8 cellular contexts compared by ENCODE assay signal in the genomic region with DNA sequence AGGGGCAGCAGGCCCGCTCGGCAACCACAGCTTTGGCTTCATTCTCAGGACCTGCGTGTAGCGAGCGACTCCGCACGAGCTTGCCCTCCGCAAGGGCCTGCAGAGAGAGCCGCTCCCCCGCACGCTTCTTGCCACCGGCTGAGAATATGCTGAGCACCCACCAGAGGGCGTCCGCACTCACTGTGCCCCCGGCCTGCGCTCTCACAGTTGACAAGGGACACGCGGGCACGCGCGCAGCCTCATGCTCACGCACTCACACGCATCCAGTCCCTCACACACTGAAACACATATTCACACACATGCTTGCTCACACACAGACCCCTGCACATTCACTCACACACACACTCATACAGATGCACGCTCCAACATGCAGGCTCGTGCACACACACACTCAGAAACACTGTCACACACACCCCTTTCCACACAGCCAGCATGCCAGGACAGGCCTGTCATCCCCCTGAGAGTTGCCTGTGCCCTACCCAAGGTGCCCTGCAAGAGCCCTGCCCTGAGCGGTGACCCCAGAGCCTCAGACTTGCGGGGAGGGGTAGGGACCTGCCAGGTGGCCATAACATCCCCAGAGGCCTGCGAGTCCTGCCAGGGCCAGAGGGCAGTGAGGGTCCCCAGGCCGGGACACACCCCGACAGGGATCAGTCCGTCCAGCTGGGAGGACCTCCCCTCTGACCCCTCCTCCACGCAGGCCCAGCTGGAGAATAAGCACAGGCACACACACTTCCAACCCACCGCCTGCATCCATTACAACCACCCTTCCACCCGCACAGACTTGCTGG.
DNase-seq lines count a peak whose midpoint lies in the region; ATAC-seq lines count a peak whose summit lies in the region.

No MANE protein-coding gene starts in this region.

- H3K36me3 ChIP-seq in CD4-positive, alpha-beta memory T cell (ENCODE audit: insufficient read depth, low read length): no peaks in the 10 kb centered on the region

- ATAC-seq in GM21825 (IDR thresholded peaks at IDR 0.05; ENCODE audit: unreplicated experiment): peak; percentile 48
- ATAC-seq in stimulated activated memory B cell treated with anti-CD40 and anti-IgM and Interleukin-4, amounts not matched to agents 10 μg/mL and 1 μg/mL and 100 μg/mL, for 72 hours: peak; percentile 57
- no peak for ATAC-seq in HG03521 (IDR thresholded peaks at IDR 0.05; ENCODE audit: unreplicated experiment)

- peak overlapping the region in 2 of 7 donors; percentile 19 to 55 for H3K27ac Mint-ChIP-seq in CD4-positive, alpha-beta memory T cell
- H3K27ac Mint-ChIP-seq in stimulated activated memory B cell treated with anti-CD40 and anti-IgM and Interleukin-4, amounts not matched to agents 10 μg/mL and 1 μg/mL and 100 μg/mL, for 72 hours: no peak overlapping the region

- peaks cover 6 to 19% (median 10%) of the 10 kb centered on the region in 4 donors for H3K4me1 Mint-ChIP-seq in CD4-positive, alpha-beta memory T cell
- peaks cover 18% of the 10 kb centered on the region for H3K4me1 Mint-ChIP-seq in stimulated activated memory B cell treated with anti-CD40 and anti-IgM and Interleukin-4, amounts not matched to agents 10 μg/mL and 1 μg/mL and 100 μg/mL, for 72 hours

- POLR2A ChIA-PET in CD4-positive, alpha-beta memory T cell (lab: Charles Lee; ENCODE audit: partially characterized antibody): no interaction called here

- peaks cover 4% of the 10 kb centered on the region for H3K4me1 ChIP-seq in CD4-positive, alpha-beta memory T cell (ENCODE audit: insufficient read depth, low read length)

- peak overlapping the region in 3 of 8 donors; percentile 15 to 55 (median 52) for H3K4me3 Mint-ChIP-seq in CD4-positive, alpha-beta memory T cell
- H3K4me3 Mint-ChIP-seq in stimulated activated memory B cell treated with anti-CD40 and anti-IgM and Interleukin-4, amounts not matched to agents 10 μg/mL and 1 μg/mL and 100 μg/mL, for 72 hours: no peak overlapping the region

- CTCF ChIA-PET in CD4-positive, alpha-beta memory T cell (lab: Charles Lee; ENCODE audit: partially characterized antibody): interaction anchor here (2.9 kb wide), 1 partner anchor 254 kb away, joined by 13 read pairs; no protein-coding TSS in a partner anchor

- no peaks in the 10 kb centered on the region for H3K9me3 ChIP-seq in CD4-positive, alpha-beta memory T cell (ENCODE audit: control insufficient read depth in 1 of 2, low read length in 2 of 2)

- DNase-seq in CD4-positive, alpha-beta memory T cell: peak; percentile 20 to 37 (median 27)
- peak; percentile 18 for DNase-seq in NCI-H2196 treated with DMSO at 0.1 percent for 48 hours (lab: John Stamatoyannopoulos, UW; ENCODE audit: unreplicated experiment)
- DNase-seq in activated CD4-positive, alpha-beta T cell treated with anti-CD3 and anti-CD28 coated beads for 48 hours: peak; percentile 79
- peak; percentile 14 to 52 for DNase-seq in dermis microvascular lymphatic vessel endothelial cell (ENCODE audit: low read depth in 2 of 2)
- DNase-seq in medulla oblongata (ENCODE audit: extremely low spot score): peak; percentile 82

- no peak overlapping the region for H3K27ac ChIP-seq in CD4-positive, alpha-beta memory T cell (ENCODE audit: low read depth, low read length)

- peaks cover 0 to 2% (median 0%) of the 10 kb centered on the region in 8 donors for H3K9me3 Mint-ChIP-seq in CD4-positive, alpha-beta memory T cell
- no peaks in the 10 kb centered on the region for H3K9me3 Mint-ChIP-seq in stimulated activated memory B cell treated with anti-CD40 and anti-IgM and Interleukin-4, amounts not matched to agents 10 μg/mL and 1 μg/mL and 100 μg/mL, for 72 hours

- H3K4me3 ChIP-seq in CD4-positive, alpha-beta memory T cell (ENCODE audit: low read length in 2 of 2): no peak overlapping the region

- intact Hi-C loops in CD4-positive, alpha-beta memory T cell (cut with micrococcal nuclease): loop anchor here (1.0 to 5.0 kb wide), 3 partner anchors 259 to 420 kb away; a partner anchor contains a TSS

- no peaks in the 10 kb centered on the region for H3K36me3 Mint-ChIP-seq in CD4-positive, alpha-beta memory T cell
- no peaks in the 10 kb centered on the region for H3K36me3 Mint-ChIP-seq in stimulated activated memory B cell treated with anti-CD40 and anti-IgM and Interleukin-4, amounts not matched to agents 10 μg/mL and 1 μg/mL and 100 μg/mL, for 72 hours

- H3K27me3 ChIP-seq in CD4-positive, alpha-beta memory T cell (ENCODE audit: insufficient read depth, low read length): no peaks in the 10 kb centered on the region

- H3K27me3 Mint-ChIP-seq in CD4-positive, alpha-beta memory T cell: peaks cover 0 to 12% of the 10 kb centered on the region in 2 donors
- H3K27me3 Mint-ChIP-seq in stimulated activated memory B cell treated with anti-CD40 and anti-IgM and Interleukin-4, amounts not matched to agents 10 μg/mL and 1 μg/mL and 100 μg/mL, for 72 hours: peaks cover 11% of the 10 kb centered on the region

Comparison
In these comparisons a context has a peak if more than half of its experiments do, and no peak if none do; other contexts are left out.
1. DNase-seq: peak in every context shown above with its lines; median percentile 82 in medulla oblongata; 79 in activated CD4-positive, alpha-beta T cell treated with anti-CD3 and anti-CD28 coated beads for 48 hours; 33 in dermis microvascular lymphatic vessel endothelial cell; 27 in CD4-positive, alpha-beta memory T cell; 18 in NCI-H2196 treated with DMSO at 0.1 percent for 48 hours.